In the genomic region with DNA sequence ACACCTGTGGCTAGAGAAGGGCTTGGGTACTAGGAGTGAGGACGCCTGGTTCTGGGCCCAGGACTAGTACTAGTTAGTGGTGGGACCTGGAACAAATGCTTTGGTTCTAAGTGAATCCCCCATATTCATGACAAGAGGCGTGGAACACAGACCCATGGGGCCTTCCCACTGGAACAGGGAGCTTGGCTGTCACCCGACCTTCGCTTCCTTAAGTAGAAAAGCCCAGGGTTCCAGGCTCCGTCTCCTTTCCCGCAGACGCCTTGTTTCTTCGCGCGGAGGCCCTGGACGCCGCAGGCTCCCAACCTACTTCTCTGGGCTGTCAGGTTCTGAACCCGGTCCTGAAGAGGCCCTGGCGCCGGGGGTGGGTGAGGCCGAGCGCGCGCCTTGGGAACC, we compare ENCODE assay signal across 8 cellular contexts. TPM values are rescaled to one million over a fixed set of nuclear protein-coding genes. Genes with fewer than 3 reads are reported as not detected.
DNase-seq lines count a peak whose midpoint lies in the region; ATAC-seq, FAIRE-seq and TF ChIP-seq lines count a peak whose summit lies in the region.
"Not testable (repeated sequence)": the region's sequence is repeated elsewhere in the genome, so short reads cannot be mapped to it uniquely, and the experiment has no call there.

No MANE protein-coding gene starts in this region.

- POLR2A ChIA-PET in endothelial cell of umbilical vein (lab: Charles Lee), result not testable (repeated sequence)

- H3K4me3 ChIP-seq in SK-N-MC (peak overlapping the region; percentile 82), endothelial cell of umbilical vein (replicated peaks in 1 of 3; ENCODE audit: insufficient read depth in 1 of 3, low read depth in 1 of 3, low read length in 3 of 3) (peak overlapping the region in 2 of 3 experiments; percentile 52 to 66), keratinocyte (ENCODE audit: control insufficient read depth in 2 of 3, extremely low read depth in 1 of 3, insufficient read depth in 2 of 3, low read depth in 1 of 3, low read length in 3 of 3) (peak overlapping the region in 1 of 3 experiments; percentile 66), osteoblast (ENCODE audit: insufficient read depth, low read length) (peak overlapping the region; percentile 75), thoracic aorta (peak overlapping the region; percentile 94)

- H3K4me2 ChIP-seq in endothelial cell of umbilical vein (ENCODE audit: insufficient read depth, low read length) (peak overlapping the region; percentile 75), keratinocyte (ENCODE audit: control insufficient read depth, extremely low read depth, insufficient read depth, low read depth, low read length) (peak overlapping the region; percentile 86), osteoblast (ENCODE audit: insufficient read depth, low read length) (peak overlapping the region; percentile 73)

- peak overlapping the region; percentile 57 for H3K27ac ChIP-seq in C4-2B
- not testable (repeated sequence) for H3K27ac ChIP-seq in SK-N-MC; endothelial cell of umbilical vein (ENCODE audit: insufficient read depth, low read depth, low read length); keratinocyte (ENCODE audit: control insufficient read depth, insufficient read depth, low read length); osteoblast (ENCODE audit: low read depth, low read length)
- H3K27ac ChIP-seq in thoracic aorta, result peak overlapping the region in 1 of 2 donors; percentile 94

- DNase-seq in HFFc6; SK-N-MC (ENCODE audit: low read depth, low spot score); activated naive CD8-positive, alpha-beta T cell treated with anti-CD3 and anti-CD28 coated beads, Interleukin-2, amount 50 U/mL, for 24 hours; endothelial cell of umbilical vein (ENCODE audit: low read depth, low spot score); keratinocyte (ENCODE audit: low read depth, low spot score); osteoblast (ENCODE audit: insufficient read length, low spot score, missing footprints); thoracic aorta (ENCODE audit: low spot score): not testable (repeated sequence)

- not testable (repeated sequence) for H4K20me1 ChIP-seq in endothelial cell of umbilical vein (replicated peaks; ENCODE audit: control insufficient read depth, extremely low read depth, insufficient read depth, low read length); keratinocyte (ENCODE audit: control insufficient read depth, extremely low read depth, insufficient read depth, low read length); osteoblast (ENCODE audit: insufficient read depth, low read length)

- not testable (repeated sequence) for H3K9me3 ChIP-seq in SK-N-MC (ENCODE audit: low read depth, low read length); endothelial cell of umbilical vein (replicated peaks; ENCODE audit: control insufficient read depth, insufficient read depth, low read length); keratinocyte (ENCODE audit: control insufficient read depth, low read depth, low read length); osteoblast (ENCODE audit: low read depth, low read length); thoracic aorta

- not testable (repeated sequence) for H3K36me3 ChIP-seq in SK-N-MC (ENCODE audit: insufficient read depth, low read length); endothelial cell of umbilical vein (ENCODE audit: control insufficient read depth in 2 of 2, extremely low read depth in 1 of 2, insufficient read depth in 2 of 2, low read length in 2 of 2); keratinocyte (ENCODE audit: control insufficient read depth in 2 of 2, extremely low read depth in 1 of 2, insufficient read depth in 2 of 2, low read length in 2 of 2); osteoblast (ENCODE audit: insufficient read depth, low read length); thoracic aorta

- peak overlapping the region; percentile 93 for H3K4me3 Mint-ChIP-seq in HFFc6
- H3K4me3 Mint-ChIP-seq in activated naive CD8-positive, alpha-beta T cell treated with anti-CD3 and anti-CD28 coated beads, Interleukin-2, amount 50 U/mL, for 24 hours, result peak overlapping the region; percentile 89

- not testable (repeated sequence) for H3K4me1 ChIP-seq in endothelial cell of umbilical vein (ENCODE audit: control insufficient read depth, extremely low read depth, insufficient read depth, low read length); keratinocyte (ENCODE audit: control insufficient read depth, extremely low read depth, insufficient read depth, low read length); osteoblast (ENCODE audit: insufficient read depth, low read length)
- peaks cover 6 to 28% of the 10 kb centered on the region in 2 donors for H3K4me1 ChIP-seq in thoracic aorta (ENCODE audit: control insufficient read depth in 1 of 2, low read depth in 2 of 2)

- H3K9me3 Mint-ChIP-seq in HFFc6; activated naive CD8-positive, alpha-beta T cell treated with anti-CD3 and anti-CD28 coated beads, Interleukin-2, amount 50 U/mL, for 24 hours: not testable (repeated sequence)

- FAIRE-seq in endothelial cell of umbilical vein (lab: Jason Lieb, UNC); keratinocyte (lab: Jason Lieb, UNC): not testable (repeated sequence)

- TF ChIP-seq CTCF in C4-2B (conservative IDR thresholded peaks at IDR 0.05); HFFc6 (IDR thresholded peaks at IDR 0.05); endothelial cell of umbilical vein (IDR thresholded peaks at IDR 0.05; ENCODE audit: extremely low read depth in 1 of 2, insufficient read depth in 1 of 2, low read depth in 1 of 2, low read length in 2 of 2); keratinocyte (optimal IDR thresholded peaks at IDR 0.05 in 1 of 3, IDR thresholded peaks at IDR 0.05 in 1 of 3, conservative IDR thresholded peaks at IDR 0.05 in 1 of 3; ENCODE audit: extremely low read depth in 1 of 3, insufficient read depth in 2 of 3, low read length in 3 of 3); osteoblast (IDR thresholded peaks at IDR 0.05; ENCODE audit: extremely low read depth, low read depth, low read length); thoracic aorta (IDR thresholded peaks at IDR 0.05): not testable (repeated sequence)

- dilution Hi-C loops in endothelial cell of umbilical vein (cut with MboI; ENCODE audit: extremely low pct_ligation_motif_present, low sequenced_read_pairs); keratinocyte (cut with MboI; ENCODE audit: extremely low pct_ligation_motif_present, low sequenced_read_pairs): not testable (repeated sequence)

- peaks cover 56% of the 10 kb centered on the region for H3K4me1 Mint-ChIP-seq in HFFc6 (ENCODE audit: low read depth)
- peaks cover 32% of the 10 kb centered on the region for H3K4me1 Mint-ChIP-seq in activated naive CD8-positive, alpha-beta T cell treated with anti-CD3 and anti-CD28 coated beads, Interleukin-2, amount 50 U/mL, for 24 hours

- not testable (repeated sequence) for H3K27ac Mint-ChIP-seq in HFFc6; activated naive CD8-positive, alpha-beta T cell treated with anti-CD3 and anti-CD28 coated beads, Interleukin-2, amount 50 U/mL, for 24 hours

- not testable (repeated sequence) for BruUV-seq in endothelial cell of umbilical vein (replicated peaks; lab: Mats Ljungman, UMichigan)

- not testable (repeated sequence) for H3K9me1 ChIP-seq in endothelial cell of umbilical vein (replicated peaks; ENCODE audit: control insufficient read depth, extremely low read depth, insufficient read depth, low read length); keratinocyte (ENCODE audit: control insufficient read depth, extremely low read depth, insufficient read depth, low read length)

- H3K79me2 ChIP-seq in endothelial cell of umbilical vein (ENCODE audit: control insufficient read depth, insufficient read depth, low read length); keratinocyte (ENCODE audit: control insufficient read depth, insufficient read depth, low read length); osteoblast (ENCODE audit: insufficient read depth, low read length): not testable (repeated sequence)

- not testable (repeated sequence) for H3K9ac ChIP-seq in SK-N-MC (ENCODE audit: insufficient read length); endothelial cell of umbilical vein (replicated peaks; ENCODE audit: extremely low read depth, insufficient read depth, low read length)
- H3K9ac ChIP-seq in keratinocyte (ENCODE audit: control insufficient read depth, extremely low read depth, insufficient read depth, low read length), result peak overlapping the region; percentile 65

- not testable (repeated sequence) for TF ChIP-seq POLR2A in endothelial cell of umbilical vein (IDR thresholded peaks at IDR 0.05; ENCODE audit: low read depth, low read length)

- not testable (repeated sequence) for H3K27me3 Mint-ChIP-seq in HFFc6 (ENCODE audit: insufficient read depth); activated naive CD8-positive, alpha-beta T cell treated with anti-CD3 and anti-CD28 coated beads, Interleukin-2, amount 50 U/mL, for 24 hours

- CTCF ChIA-PET in endothelial cell of umbilical vein (lab: Charles Lee), result interaction anchor here (0.6 to 1.0 kb wide), 3 partner anchors 62 to 64 kb away, joined by 3 to 5 read pairs (median 3); partner anchors contain the start of gene NQO2

- intact Hi-C loops in endothelial cell of umbilical vein (cut with micrococcal nuclease), result loop anchor here (10.0 kb wide), 1 partner anchor 1449 kb away; no protein-coding TSS in a partner anchor

- peak overlapping the region; percentile 97 for H2AFZ ChIP-seq in endothelial cell of umbilical vein (ENCODE audit: low read depth, low read length)
- not testable (repeated sequence) for H2AFZ ChIP-seq in keratinocyte (ENCODE audit: control insufficient read depth, low read length); osteoblast (ENCODE audit: low read length)

- H3K36me3 Mint-ChIP-seq in HFFc6 (ENCODE audit: low read depth), result peaks cover 14% of the 10 kb centered on the region
- not testable (repeated sequence) for H3K36me3 Mint-ChIP-seq in activated naive CD8-positive, alpha-beta T cell treated with anti-CD3 and anti-CD28 coated beads, Interleukin-2, amount 50 U/mL, for 24 hours (ENCODE audit: low read depth)

- not testable (repeated sequence) for ATAC-seq in activated naive CD8-positive, alpha-beta T cell treated with anti-CD3 and anti-CD28 coated beads, Interleukin-2, amount 50 U/mL, for 24 hours; thoracic aorta (ENCODE audit: insufficient number of reproducible peaks, low FRiP score, low read depth)

- H3K27me3 ChIP-seq in endothelial cell of umbilical vein (ENCODE audit: control insufficient read depth in 2 of 2, insufficient read depth in 2 of 2, low read length in 2 of 2); keratinocyte (ENCODE audit: control insufficient read depth, extremely low read depth, insufficient read depth, low read length); osteoblast (ENCODE audit: insufficient read depth, low read length); thoracic aorta (replicated peaks; ENCODE audit: insufficient read depth): not testable (repeated sequence)

RNA-seq across cellular contexts. Expression of gene RIPK1, which starts 5.0 kb away (rescaled TPM):
- 10 to 100 TPM; 19.9 to 24.9 (median 22.2) TPM for total RNA-seq in HFFc6 (2021; fragmentation: NEBNext Ultra II Directional; extraction: Animal tissue kit (Norgen Biotek cat#: 25700))
- total RNA-seq in endothelial cell of umbilical vein (20.2 and 20.6 TPM in 2 replicates), osteoblast (28.0 and 29.3 TPM in 2 replicates), thoracic aorta (10 to 100 TPM; 17.2 to 44.5 TPM)
- polyA plus RNA-seq in endothelial cell of umbilical vein (10.1 and 11.2 TPM in 2 replicates), keratinocyte (13.2 to 19.6 TPM (median 13.8 TPM) in 3 replicates)
- 13.9 and 14.8 TPM in 2 replicates for polyA plus RNA-seq in endothelial cell of umbilical vein (2011; cell fraction: cytosol; rRNA removed)
- polyA plus RNA-seq in endothelial cell of umbilical vein (2011; cell fraction: nucleus; rRNA removed), result 24.8 and 29.0 TPM in 2 replicates
- polyA plus RNA-seq in endothelial cell of umbilical vein (2012), result 13.0 and 18.0 TPM in 2 replicates
- polyA minus RNA-seq in endothelial cell of umbilical vein (17.2 and 19.7 TPM in 2 replicates), keratinocyte (10.9 to 15.4 TPM (median 12.8 TPM) in 3 replicates)
- polyA minus RNA-seq in endothelial cell of umbilical vein (2011; cell fraction: cytosol; rRNA and poly(A)+ RNA removed), result 8.2 TPM
- polyA minus RNA-seq in endothelial cell of umbilical vein (2011; cell fraction: nucleus; rRNA and poly(A)+ RNA removed), result 7.5 and 10.0 TPM in 2 replicates
- 19.5 TPM for polyA plus RNA-seq in keratinocyte (2011; ENCODE audit: low read depth)
- polyA plus RNA-seq in keratinocyte (2011; cell fraction: cytosol; rRNA removed), result 11.7 and 14.0 TPM in 2 replicates
- polyA plus RNA-seq in keratinocyte (2011; cell fraction: nucleus; rRNA removed), result 27.1 and 27.3 TPM in 2 replicates
- 13.0 and 16.3 TPM in 2 replicates for polyA plus RNA-seq in keratinocyte (2012; ENCODE audit: low replicate concordance)
- polyA minus RNA-seq in keratinocyte (2011; cell fraction: cytosol; rRNA and poly(A)+ RNA removed), result 9.2 TPM
- 11.9 and 23.2 TPM in 2 replicates for polyA minus RNA-seq in keratinocyte (2011; cell fraction: nucleus; rRNA and poly(A)+ RNA removed)

RNA-seq across cellular contexts. Expression of gene BPHL, which starts 55.2 kb away (rescaled TPM):
- total RNA-seq in HFFc6 (2021; fragmentation: NEBNext Ultra II Directional; extraction: Animal tissue kit (Norgen Biotek cat#: 25700)), result 10 to 100 TPM in 5 of 6 experiments, 1 to 10 TPM in 1; 9.3 to 14.6 (median 11.9) TPM
- total RNA-seq in endothelial cell of umbilical vein (14.8 and 16.6 TPM in 2 replicates), osteoblast (19.9 and 20.3 TPM in 2 replicates), thoracic aorta (1 to 10 TPM; 3.8 to 4.2 TPM)
- polyA plus RNA-seq in endothelial cell of umbilical vein (10.3 and 12.3 TPM in 2 replicates), keratinocyte (17.5 to 21.9 TPM (median 21.8 TPM) in 3 replicates)
- 10.4 and 11.5 TPM in 2 replicates for polyA plus RNA-seq in endothelial cell of umbilical vein (2011; cell fraction: cytosol; rRNA removed)
- 22.0 and 24.5 TPM in 2 replicates for polyA plus RNA-seq in endothelial cell of umbilical vein (2011; cell fraction: nucleus; rRNA removed)
- 16.3 and 16.8 TPM in 2 replicates for polyA plus RNA-seq in endothelial cell of umbilical vein (2012)
- polyA minus RNA-seq in endothelial cell of umbilical vein (11.5 and 15.7 TPM in 2 replicates), keratinocyte (4.8 to 13.6 TPM (median 10.8 TPM) in 3 replicates)
- 6.6 TPM for polyA minus RNA-seq in endothelial cell of umbilical vein (2011; cell fraction: cytosol; rRNA and poly(A)+ RNA removed)
- 9.0 and 9.9 TPM in 2 replicates for polyA minus RNA-seq in endothelial cell of umbilical vein (2011; cell fraction: nucleus; rRNA and poly(A)+ RNA removed)
- polyA plus RNA-seq in keratinocyte (2011; ENCODE audit: low read depth), result 5.5 TPM
- 16.4 and 16.6 TPM in 2 replicates for polyA plus RNA-seq in keratinocyte (2011; cell fraction: cytosol; rRNA removed)
- polyA plus RNA-seq in keratinocyte (2011; cell fraction: nucleus; rRNA removed), result 19.8 and 21.9 TPM in 2 replicates
- polyA plus RNA-seq in keratinocyte (2012; ENCODE audit: low replicate concordance), result 11.2 and 12.7 TPM in 2 replicates
- polyA minus RNA-seq in keratinocyte (2011; cell fraction: cytosol; rRNA and poly(A)+ RNA removed), result 9.0 TPM
- polyA minus RNA-seq in keratinocyte (2011; cell fraction: nucleus; rRNA and poly(A)+ RNA removed), result 4.0 and 6.4 TPM in 2 replicates
